Comparison of ENCODE assay signal across 8 cellular contexts in the genomic region with DNA sequence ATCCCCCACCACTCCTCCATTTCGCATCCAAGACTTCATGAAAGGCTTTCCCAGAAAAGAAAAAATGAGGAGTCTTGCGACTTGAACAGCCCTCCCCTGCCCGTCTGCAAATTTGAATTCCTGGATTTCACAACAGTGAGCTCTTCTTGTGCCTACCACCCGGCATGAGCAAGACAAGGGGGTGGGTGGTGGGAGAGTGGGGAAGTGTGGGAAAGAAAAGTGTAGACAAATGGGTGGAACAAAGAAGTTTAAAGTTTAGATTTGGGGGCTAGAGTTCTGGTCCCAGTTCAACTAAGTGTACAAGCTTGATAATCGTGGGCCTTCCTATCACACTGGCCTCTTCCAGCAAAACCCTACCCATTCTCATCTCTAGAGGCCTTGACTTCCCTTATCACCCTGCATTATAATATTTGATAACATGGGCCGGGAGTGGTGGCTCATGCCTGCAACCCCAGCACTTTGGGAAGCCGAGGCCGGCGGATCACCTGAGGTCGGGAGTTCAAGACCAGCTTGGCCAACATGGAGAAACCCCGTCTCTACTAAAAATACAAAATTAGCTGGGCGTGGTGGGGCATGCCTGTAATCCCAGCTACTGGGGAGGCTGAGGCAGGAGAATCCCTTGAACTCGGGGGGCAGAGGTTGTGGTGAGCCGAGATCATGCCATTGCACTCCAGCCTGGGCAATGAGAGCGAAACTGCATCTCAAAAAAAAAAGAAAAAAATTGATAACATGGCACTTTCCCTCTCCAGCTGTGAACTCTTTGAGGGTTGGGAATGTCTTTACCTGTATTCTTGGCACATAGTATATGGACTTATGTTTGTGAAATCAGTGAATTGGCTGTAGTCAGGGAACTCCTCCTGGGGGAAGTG. TPM values are rescaled to one million over a fixed set of nuclear protein-coding genes. Genes with fewer than 3 reads are reported as not detected.
A peak's percentile ranks its signal among the peaks of the same experiment; 100 is the strongest.
DNase-seq lines count a peak whose midpoint lies in the region; ATAC-seq, FAIRE-seq and TF ChIP-seq lines count a peak whose summit lies in the region.

No MANE protein-coding gene starts in this region.

- no peaks in the 10 kb centered on the region for H3K9me2 ChIP-seq in SU-DHL-6 (replicated peaks; ENCODE audit: insufficient read depth, low read length)

- TF ChIP-seq CTCF in SU-DHL-6 (IDR thresholded peaks at IDR 0.05; ENCODE audit: insufficient read depth, low read length, poor library complexity, severe bottlenecking) (no peak), fibroblast of pulmonary artery (IDR thresholded peaks at IDR 0.05; ENCODE audit: low read length, missing control alignments) (no peak), gastrocnemius medialis (IDR thresholded peaks at IDR 0.05 in 4 of 5, conservative IDR thresholded peaks at IDR 0.05 in 1 of 5) (no peak)

- TF ChIP-seq POLR2A in GM12892 (IDR thresholded peaks at IDR 0.05; ENCODE audit: low read depth, low read length) (0 out of 2 replicates have a peak, but pooled peaks have one; percentile 1), gastrocnemius medialis (IDR thresholded peaks at IDR 0.05) (no peak)

- peak overlapping the region; percentile 81 for H3K4me2 ChIP-seq in SU-DHL-6 (ENCODE audit: low read depth, low read length, poor library complexity, severe bottlenecking)

- peak overlapping the region; percentile 76 for H3K9ac ChIP-seq in SU-DHL-6 (ENCODE audit: low read length)

- H3K36me3 ChIP-seq in SU-DHL-6 (ENCODE audit: low read length) (no peaks in the 10 kb centered on the region), gastrocnemius medialis (peaks cover 0 to 14% of the 10 kb centered on the region in 2 donors)

- H3K27ac ChIP-seq in SU-DHL-6 (ENCODE audit: low read depth, low read length) (peak overlapping the region; percentile 66), gastrocnemius medialis (peak overlapping the region; percentile 80 to 100 (median 87))

- intact Hi-C loops in gastrocnemius medialis (cut with DNase I; ENCODE audit: low total_unique reads) = loop anchor here (1.0 to 5.0 kb wide), 2 partner anchors 9 to 1311 kb away; a partner anchor contains a TSS

- in situ Hi-C loops in gastrocnemius medialis (cut with MboI; ENCODE audit: low sequenced_read_pairs in 4 of 4) = loop anchor here in 2 of 4 donors (25.0 kb wide), 2 partner anchors 301 to 526 kb away; a partner anchor contains a TSS

- peaks cover 34 to 40% of the 10 kb centered on the region in 2 donors for H3K4me1 ChIP-seq in gastrocnemius medialis

- peaks cover 50% of the 10 kb centered on the region for H3K79me2 ChIP-seq in SU-DHL-6 (ENCODE audit: insufficient read depth, low read length)

- no peak for FAIRE-seq in GM12892 (lab: Jason Lieb, UNC)

- no peaks in the 10 kb centered on the region for H4K20me1 ChIP-seq in SU-DHL-6 (ENCODE audit: low read depth, low read length)

- ATAC-seq in gastrocnemius medialis = no peak
- ATAC-seq in HG03097 (IDR thresholded peaks at IDR 0.05; ENCODE audit: low FRiP score, unreplicated experiment) = no peak

- H3F3A ChIP-seq in SU-DHL-6 (ENCODE audit: insufficient read depth) = peaks cover 28% of the 10 kb centered on the region

- H3K4me3 ChIP-seq in SU-DHL-6 (ENCODE audit: insufficient read depth, low read length, poor library complexity, severe bottlenecking) (peak overlapping the region; percentile 75), fibroblast of pulmonary artery (replicated peaks; ENCODE audit: low read depth, low read length) (peak overlapping the region; percentile 96), gastrocnemius medialis (peak overlapping the region; percentile 58 to 82 (median 76))

- no peaks in the 10 kb centered on the region for H3K9me3 ChIP-seq in SU-DHL-6 (ENCODE audit: insufficient read depth, low read length)
- H3K9me3 ChIP-seq in gastrocnemius medialis = no peaks in the 10 kb centered on the region

- H2AFZ ChIP-seq in SU-DHL-6 (ENCODE audit: low read depth, low read length, severe bottlenecking) = peak overlapping the region; percentile 22

- DNase-seq in GM12892 (ENCODE audit: insufficient read length) (no peak), fibroblast of pulmonary artery (ENCODE audit: low read depth) (peak; percentile 60), gastrocnemius medialis (no peak), hippocampal formation (lab: John Stamatoyannopoulos, UW) (no peak), NCI-H1436 (lab: John Stamatoyannopoulos, UW) (no peak), COLO829 (ENCODE audit: low spot score) (no peak)

- no peaks in the 10 kb centered on the region for H3K27me3 ChIP-seq in SU-DHL-6 (ENCODE audit: low read length)
- no peaks in the 10 kb centered on the region for H3K27me3 ChIP-seq in gastrocnemius medialis

RNA-seq across cellular contexts. Expression of a gene that starts 0.7 kb away (rescaled TPM):
- polyA plus RNA-seq in GM12892 (2012; ENCODE audit: missing spikeins) = 10.5 TPM
- 10 to 100 TPM; 22.2 to 34.9 (median 26.8) TPM for total RNA-seq in gastrocnemius medialis

RNA-seq across cellular contexts. Expression of a gene that starts 3.6 kb away (rescaled TPM):
- polyA plus RNA-seq in GM12892 (2012; ENCODE audit: missing spikeins) = 16.4 TPM
- total RNA-seq in gastrocnemius medialis = 10 to 100 TPM; 17.3 to 29.8 (median 24.5) TPM

RNA-seq across cellular contexts. Expression of a gene that starts 4.6 kb away (rescaled TPM):
- polyA plus RNA-seq in GM12892 (2012; ENCODE audit: missing spikeins) = 201 TPM
- 100 to 1,000 TPM; 185 to 251 (median 226) TPM for total RNA-seq in gastrocnemius medialis

RNA-seq across cellular contexts. Expression of a gene that starts 5.5 kb away (rescaled TPM):
- polyA plus RNA-seq in GM12892 (2012; ENCODE audit: missing spikeins) = 5.6 TPM
- total RNA-seq in gastrocnemius medialis = 1 to 10 TPM; 1.8 to 7.9 (median 2.4) TPM

RNA-seq across cellular contexts. Expression of a gene that starts 8.5 kb away (rescaled TPM):
- polyA plus RNA-seq in GM12892 (2012; ENCODE audit: missing spikeins) = 14.6 TPM
- 1 to 10 TPM in 1 of 4 donors, under 1 TPM in 2, not detected in 1; 0.19 to 2.7 (median 0.60) TPM for total RNA-seq in gastrocnemius medialis
